Comparison of ENCODE assay signal across 12 cellular contexts in genomic region chr2:133841905-133842304, GRCh38.
DNase-seq lines count a peak whose midpoint lies in the region; ATAC-seq, FAIRE-seq and TF ChIP-seq lines count a peak whose summit lies in the region.
"Had no signal": no experiment of that assay in that cellular context is flagged by ENCODE, and none has a peak within 500 bp of the region (broad histone marks: within the 10 kb centered on the region; RNA-seq: fewer than 3 reads in every experiment).

No MANE protein-coding gene starts in this region.

- BruUV-seq in MCF 10A (replicated peaks; lab: Mats Ljungman, UMichigan): no TSS peak

- peaks cover 15% of the 10 kb centered on the region for H3K4me1 Mint-ChIP-seq in MCF 10A (ENCODE audit: insufficient read depth, unreplicated experiment)

- no peak overlapping the region for H3K4me3 Mint-ChIP-seq in MCF 10A (ENCODE audit: unreplicated experiment)

- H3K27ac ChIP-seq in breast epithelium (no peak overlapping the region), colonic mucosa (no peak overlapping the region)
- H3K27ac ChIP-seq: 22Rv1 had no signal

- H3K9me3 ChIP-seq in breast epithelium (no peaks in the 10 kb centered on the region), colonic mucosa (no peaks in the 10 kb centered on the region)

- CTCF ChIA-PET in MCF 10A (lab: Yijun Ruan, JAX): interaction anchor here (0.7 to 5.6 kb wide), 2 partner anchors 9 to 1574 kb away, joined by 3 to 51 read pairs; no protein-coding TSS in a partner anchor

- no peak for FAIRE-seq in urothelium cell line (lab: Jason Lieb, UNC)

- intact Hi-C loops in MCF 10A (cut with micrococcal nuclease) (loop anchor here (5.0 kb wide), 3 partner anchors 670 to 1575 kb away; no protein-coding TSS in a partner anchor), breast epithelium (cut with DNase I; ENCODE audit: low total_unique reads) (no loop called here), colonic mucosa (cut with DNase I) (no loop called here)

- no peaks in the 10 kb centered on the region for H3K9me3 Mint-ChIP-seq in MCF 10A (ENCODE audit: unreplicated experiment)
- H3K9me3 Mint-ChIP-seq: activated naive CD4-positive, alpha-beta T cell treated with anti-CD3 and anti-CD28 coated beads, Interleukin-2, amount 50 U/mL, for 72 hours had no signal

- H3K36me3 Mint-ChIP-seq in MCF 10A (ENCODE audit: insufficient read depth, unreplicated experiment): no peaks in the 10 kb centered on the region
- H3K36me3 Mint-ChIP-seq: activated naive CD4-positive, alpha-beta T cell treated with anti-CD3 and anti-CD28 coated beads, Interleukin-2, amount 50 U/mL, for 72 hours had no signal

- no peak for ATAC-seq in GM21529 (IDR thresholded peaks at IDR 0.05; ENCODE audit: unreplicated experiment)
- ATAC-seq: activated naive CD4-positive, alpha-beta T cell treated with anti-CD3 and anti-CD28 coated beads, Interleukin-2, amount 50 U/mL, for 72 hours had no signal

- H3K4me1 ChIP-seq in breast epithelium (no peaks in the 10 kb centered on the region), colonic mucosa (no peaks in the 10 kb centered on the region)

- H3K27me3 ChIP-seq in breast epithelium (no peaks in the 10 kb centered on the region), colonic mucosa (no peaks in the 10 kb centered on the region)

- DNase-seq in MCF 10A (ENCODE audit: unreplicated experiment): peak; percentile 76
- no peak for DNase-seq in breast epithelium (ENCODE audit: low spot score in 2 of 2)
- peak; percentile 68 for DNase-seq in brain pericyte (ENCODE audit: low read depth, low spot score)
- DNase-seq in hepatic stellate cell (ENCODE audit: low spot score): peak; percentile 95
- DNase-seq in urothelium cell line (ENCODE audit: low spot score): peak; percentile 75
- DNase-seq in effector CD8-positive, alpha-beta T cell (lab: John Stamatoyannopoulos, UW): no peak
- no peak for DNase-seq in colonic mucosa
- DNase-seq: activated CD4-positive, alpha-beta T cell treated with anti-CD3 and anti-CD28 coated beads, Interleukin-2, amount 50 U/mL, for 1 hour; stimulated activated CD4-positive, alpha-beta T cell treated with anti-CD3 and anti-CD28 coated beads, Interleukin-2, amount 100 ng/mL, for 48 hours had no signal

- H3K9ac ChIP-seq in colonic mucosa (ENCODE audit: low read depth in 2 of 2, low read length in 2 of 2): no peak overlapping the region

- H3K27me3 Mint-ChIP-seq in MCF 10A (ENCODE audit: insufficient read depth, unreplicated experiment): no peaks in the 10 kb centered on the region

- H3K36me3 ChIP-seq in breast epithelium: no peaks in the 10 kb centered on the region
- H3K36me3 ChIP-seq in colonic mucosa: no peaks in the 10 kb centered on the region

- TF ChIP-seq CTCF in MCF 10A (IDR thresholded peaks at IDR 0.05; ENCODE audit: unreplicated experiment) (no peak), breast epithelium (IDR thresholded peaks at IDR 0.05) (no peak), colonic mucosa (IDR thresholded peaks at IDR 0.05) (no peak)

- no peak for TF ChIP-seq POLR2A in breast epithelium (IDR thresholded peaks at IDR 0.05)

- POLR2A ChIA-PET in MCF 10A (lab: Yijun Ruan, JAX): no interaction called here

- peak overlapping the region; percentile 44 for H3K27ac Mint-ChIP-seq in MCF 10A (ENCODE audit: low read depth, unreplicated experiment)
- H3K27ac Mint-ChIP-seq: activated naive CD4-positive, alpha-beta T cell treated with anti-CD3 and anti-CD28 coated beads, Interleukin-2, amount 50 U/mL, for 72 hours had no signal

- H3K4me3 ChIP-seq in breast epithelium: no peak overlapping the region
- H3K4me3 ChIP-seq in colonic mucosa: no peak overlapping the region

Comparison
In these comparisons a context has a peak if more than half of its experiments do, and no peak if none do; other contexts are left out.
1. DNase-seq: peak in MCF 10A (single experiment), brain pericyte (single experiment), hepatic stellate cell (single experiment) and urothelium cell line (single experiment); none in breast epithelium (0 of 2), effector CD8-positive, alpha-beta T cell (single experiment) and colonic mucosa (single experiment).